Comparison of ENCODE assay signal across 12 cellular contexts in genomic region chr1:83500987-83501591, GRCh38.
DNase-seq lines count a peak whose midpoint lies in the region; ATAC-seq and TF ChIP-seq lines count a peak whose summit lies in the region.
"Had no signal": no experiment of that assay in that cellular context is flagged by ENCODE, and none has a peak within 500 bp of the region (broad histone marks: within the 10 kb centered on the region; RNA-seq: fewer than 3 reads in every experiment).

No MANE protein-coding gene starts in this region.

- H3K27ac Mint-ChIP-seq in type B pancreatic cell = no peak overlapping the region
- H3K27ac Mint-ChIP-seq: HFFc6 had no signal

- TF ChIP-seq POLR2A in tibial nerve (IDR thresholded peaks at IDR 0.05) = no peak

- H3K9me3 Mint-ChIP-seq in type B pancreatic cell = peaks cover 4% of the 10 kb centered on the region

- ATAC-seq in GM19035 (IDR thresholded peaks at IDR 0.05; ENCODE audit: unreplicated experiment) = peak; percentile 91
- ATAC-seq in HG02798 (IDR thresholded peaks at IDR 0.05; ENCODE audit: poor library complexity, unreplicated experiment) = peak; percentile 90

- no peaks in the 10 kb centered on the region for H3K27me3 ChIP-seq in tibial nerve
- H3K27me3 ChIP-seq: neutrophil had no signal

- TF ChIP-seq EP300 in tibial nerve (IDR thresholded peaks at IDR 0.05) = no peak

- H3K36me3 ChIP-seq in tibial nerve = no peaks in the 10 kb centered on the region
- H3K36me3 ChIP-seq: neutrophil had no signal

- H3K4me1 Mint-ChIP-seq in type B pancreatic cell (ENCODE audit: unreplicated experiment) = peaks cover 9% of the 10 kb centered on the region
- H3K4me1 Mint-ChIP-seq: central memory CD8-positive, alpha-beta T cell had no signal

- TF ChIP-seq CTCF in GM10266 (IDR thresholded peaks at IDR 0.05; ENCODE audit: control insufficient read depth, insufficient read depth, low read depth, missing control alignments) = no peak
- TF ChIP-seq CTCF in tibial nerve (IDR thresholded peaks at IDR 0.05) = no peak
- TF ChIP-seq CTCF in type B pancreatic cell (conservative IDR thresholded peaks at IDR 0.05) = no peak

- no peak overlapping the region for H3K4me3 ChIP-seq in tibial nerve

- H3K4me3 Mint-ChIP-seq in type B pancreatic cell = no peak overlapping the region
- H3K4me3 Mint-ChIP-seq: central memory CD8-positive, alpha-beta T cell; HFFc6 had no signal

- no peaks in the 10 kb centered on the region for H3K9me3 ChIP-seq in tibial nerve
- H3K9me3 ChIP-seq: neutrophil had no signal

- no peaks in the 10 kb centered on the region for H3K27me3 Mint-ChIP-seq in type B pancreatic cell
- H3K27me3 Mint-ChIP-seq: central memory CD8-positive, alpha-beta T cell had no signal

- WGBS in tibial nerve, 2 donors = 75 to 82% methylated on average over 1 of the region's 1 CpG

- H3K27ac ChIP-seq in substantia nigra (ENCODE audit: low read depth, low read length, poor library complexity, severe bottlenecking) (no peak overlapping the region), tibial nerve (no peak overlapping the region)
- H3K27ac ChIP-seq: neutrophil had no signal

- H3K4me1 ChIP-seq in tibial nerve = peaks cover 0 to 13% (median 0%) of the 10 kb centered on the region in 4 donors

- DNase-seq in GM10266 (ENCODE audit: extremely low spot score) (peak; percentile 20), M059J (ENCODE audit: low read depth) (peak; percentile 18), substantia nigra (lab: John Stamatoyannopoulos, UW) (no peak), NCI-H2171 treated with DMSO at 0.1 percent for 48 hours (lab: John Stamatoyannopoulos, UW) (no peak), tibial nerve (ENCODE audit: low spot score in 2 of 2) (no peak), type B pancreatic cell (ENCODE audit: extremely low spot score, unreplicated experiment) (no peak)
- DNase-seq: HFFc6, NCI-H446 treated with DMSO at 0.1 percent for 48 hours had no signal

- no peaks in the 10 kb centered on the region for H3K36me3 Mint-ChIP-seq in type B pancreatic cell

Comparison
In these comparisons a context has a peak if more than half of its experiments do, and no peak if none do; other contexts are left out.
1. DNase-seq: peak in GM10266 (single experiment) and M059J (single experiment); none in substantia nigra (0 of 49), NCI-H2171 treated with DMSO at 0.1 percent for 48 hours (single experiment), tibial nerve (0 of 2) and type B pancreatic cell (single experiment).